1 cellular context compared by ENCODE assay signal in the genomic region with DNA sequence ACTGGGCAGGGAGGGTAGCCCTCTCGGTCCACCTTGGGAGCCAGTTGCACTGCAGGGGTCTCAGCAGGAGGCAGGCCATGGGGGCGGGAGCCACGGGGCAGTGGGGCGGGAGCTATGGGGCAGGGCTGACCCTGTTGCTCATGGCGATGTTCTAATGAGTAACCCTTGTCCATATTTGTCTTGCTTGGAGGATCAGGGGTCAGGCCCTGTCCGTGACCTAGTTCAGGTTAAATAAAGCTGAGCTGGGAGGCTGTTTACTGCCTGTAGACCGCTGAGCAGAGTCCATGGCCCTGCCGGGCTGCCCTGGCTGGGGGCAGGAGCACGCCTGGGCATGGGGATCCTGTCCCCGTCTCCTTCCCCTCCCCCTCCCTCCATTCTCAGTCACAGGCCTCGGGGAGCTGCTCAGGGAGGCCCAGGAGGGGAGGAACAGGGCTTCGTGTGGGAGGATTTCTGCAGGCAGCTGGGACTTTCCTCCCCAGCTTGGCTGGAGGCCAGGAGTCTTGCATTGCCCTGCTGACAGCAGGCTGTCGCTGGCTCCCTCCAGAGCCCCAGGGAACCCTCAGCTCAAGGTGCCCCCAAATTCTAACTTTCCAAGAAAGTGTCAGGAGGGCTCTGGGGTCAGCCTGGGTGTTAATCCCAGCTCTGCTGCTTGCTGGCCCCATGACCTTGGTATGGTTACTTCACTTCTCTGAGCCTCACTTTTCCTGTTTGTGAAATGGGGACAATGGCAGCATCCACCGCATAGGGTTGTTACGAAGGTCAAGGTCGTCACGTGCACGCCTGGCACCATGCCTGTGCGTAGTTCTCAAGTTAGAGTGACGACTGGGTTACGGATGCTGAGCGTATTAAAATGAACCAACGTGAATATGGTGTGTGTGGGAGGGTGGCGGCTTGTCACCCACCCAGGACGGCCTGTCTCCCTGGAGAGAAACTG.
TF ChIP-seq lines count a peak whose summit lies in the region.

No MANE protein-coding gene starts in this region.

TF ChIP-seq in HepG2, 621 proteins besides CTCF, POLR2A, EP300 and RAD21 (continued from another document and continues in another):
- TF ChIP-seq, protein P1, sequence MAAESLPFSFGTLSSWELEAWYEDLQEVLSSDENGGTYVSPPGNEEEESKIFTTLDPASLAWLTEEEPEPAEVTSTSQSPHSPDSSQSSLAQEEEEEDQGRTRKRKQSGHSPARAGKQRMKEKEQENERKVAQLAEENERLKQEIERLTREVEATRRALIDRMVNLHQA (CRISPR knock-in tag; IDR thresholded peaks at IDR 0.05) = no peak
- peak; percentile 25; the same call in 1 of the 2 replicates for TF ChIP-seq SATB2 (CRISPR knock-in tag; IDR thresholded peaks at IDR 0.05)
- TF ChIP-seq ZSCAN29 (CRISPR knock-in tag; conservative IDR thresholded peaks at IDR 0.05) = peak; percentile 73; the same call in 1 of the 2 replicates
- 0 out of 2 replicates have a peak, but pooled peaks have one; percentile 57 for TF ChIP-seq ZNF180 (CRISPR knock-in tag; IDR thresholded peaks at IDR 0.05; ENCODE audit: borderline replicate concordance, low read depth)
- TF ChIP-seq ZSCAN21 (CRISPR knock-in tag; IDR thresholded peaks at IDR 0.05; ENCODE audit: borderline replicate concordance) = peak; percentile 96
- TF ChIP-seq HDAC1 (CRISPR knock-in tag; IDR thresholded peaks at IDR 0.05) = peak; percentile 98
- TF ChIP-seq, protein P2, sequence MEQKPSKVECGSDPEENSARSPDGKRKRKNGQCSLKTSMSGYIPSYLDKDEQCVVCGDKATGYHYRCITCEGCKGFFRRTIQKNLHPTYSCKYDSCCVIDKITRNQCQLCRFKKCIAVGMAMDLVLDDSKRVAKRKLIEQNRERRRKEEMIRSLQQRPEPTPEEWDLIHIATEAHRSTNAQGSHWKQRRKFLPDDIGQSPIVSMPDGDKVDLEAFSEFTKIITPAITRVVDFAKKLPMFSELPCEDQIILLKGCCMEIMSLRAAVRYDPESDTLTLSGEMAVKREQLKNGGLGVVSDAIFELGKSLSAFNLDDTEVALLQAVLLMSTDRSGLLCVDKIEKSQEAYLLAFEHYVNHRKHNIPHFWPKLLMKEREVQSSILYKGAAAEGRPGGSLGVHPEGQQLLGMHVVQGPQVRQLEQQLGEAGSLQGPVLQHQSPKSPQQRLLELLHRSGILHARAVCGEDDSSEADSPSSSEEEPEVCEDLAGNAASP (CRISPR knock-in tag; IDR thresholded peaks at IDR 0.05; ENCODE audit: borderline replicate concordance) = peak; percentile 97
- TF ChIP-seq, protein P3, sequence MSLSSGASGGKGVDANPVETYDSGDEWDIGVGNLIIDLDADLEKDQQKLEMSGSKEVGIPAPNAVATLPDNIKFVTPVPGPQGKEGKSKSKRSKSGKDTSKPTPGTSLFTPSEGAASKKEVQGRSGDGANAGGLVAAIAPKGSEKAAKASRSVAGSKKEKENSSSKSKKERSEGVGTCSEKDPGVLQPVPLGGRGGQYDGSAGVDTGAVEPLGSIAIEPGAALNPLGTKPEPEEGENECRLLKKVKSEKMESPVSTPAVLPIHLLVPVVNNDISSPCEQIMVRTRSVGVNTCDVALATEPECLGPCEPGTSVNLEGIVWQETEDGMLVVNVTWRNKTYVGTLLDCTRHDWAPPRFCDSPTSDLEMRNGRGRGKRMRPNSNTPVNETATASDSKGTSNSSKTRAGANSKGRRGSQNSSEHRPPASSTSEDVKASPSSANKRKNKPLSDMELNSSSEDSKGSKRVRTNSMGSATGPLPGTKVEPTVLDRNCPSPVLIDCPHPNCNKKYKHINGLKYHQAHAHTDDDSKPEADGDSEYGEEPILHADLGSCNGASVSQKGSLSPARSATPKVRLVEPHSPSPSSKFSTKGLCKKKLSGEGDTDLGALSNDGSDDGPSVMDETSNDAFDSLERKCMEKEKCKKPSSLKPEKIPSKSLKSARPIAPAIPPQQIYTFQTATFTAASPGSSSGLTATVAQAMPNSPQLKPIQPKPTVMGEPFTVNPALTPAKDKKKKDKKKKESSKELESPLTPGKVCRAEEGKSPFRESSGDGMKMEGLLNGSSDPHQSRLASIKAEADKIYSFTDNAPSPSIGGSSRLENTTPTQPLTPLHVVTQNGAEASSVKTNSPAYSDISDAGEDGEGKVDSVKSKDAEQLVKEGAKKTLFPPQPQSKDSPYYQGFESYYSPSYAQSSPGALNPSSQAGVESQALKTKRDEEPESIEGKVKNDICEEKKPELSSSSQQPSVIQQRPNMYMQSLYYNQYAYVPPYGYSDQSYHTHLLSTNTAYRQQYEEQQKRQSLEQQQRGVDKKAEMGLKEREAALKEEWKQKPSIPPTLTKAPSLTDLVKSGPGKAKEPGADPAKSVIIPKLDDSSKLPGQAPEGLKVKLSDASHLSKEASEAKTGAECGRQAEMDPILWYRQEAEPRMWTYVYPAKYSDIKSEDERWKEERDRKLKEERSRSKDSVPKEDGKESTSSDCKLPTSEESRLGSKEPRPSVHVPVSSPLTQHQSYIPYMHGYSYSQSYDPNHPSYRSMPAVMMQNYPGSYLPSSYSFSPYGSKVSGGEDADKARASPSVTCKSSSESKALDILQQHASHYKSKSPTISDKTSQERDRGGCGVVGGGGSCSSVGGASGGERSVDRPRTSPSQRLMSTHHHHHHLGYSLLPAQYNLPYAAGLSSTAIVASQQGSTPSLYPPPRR (CRISPR knock-in tag; IDR thresholded peaks at IDR 0.05; ENCODE audit: borderline replicate concordance) = peak; percentile 98
- no peak; the same call in none of the 2 replicates for TF ChIP-seq ZNF547 (CRISPR knock-in tag; IDR thresholded peaks at IDR 0.05)
- peak; percentile 45 for TF ChIP-seq ZMYM4 (CRISPR knock-in tag; IDR thresholded peaks at IDR 0.05)
- peak; percentile 67; the same call in 1 of the 2 replicates for TF ChIP-seq RFXAP (CRISPR knock-in tag; IDR thresholded peaks at IDR 0.05; ENCODE audit: borderline replicate concordance)
- TF ChIP-seq, protein P4, sequence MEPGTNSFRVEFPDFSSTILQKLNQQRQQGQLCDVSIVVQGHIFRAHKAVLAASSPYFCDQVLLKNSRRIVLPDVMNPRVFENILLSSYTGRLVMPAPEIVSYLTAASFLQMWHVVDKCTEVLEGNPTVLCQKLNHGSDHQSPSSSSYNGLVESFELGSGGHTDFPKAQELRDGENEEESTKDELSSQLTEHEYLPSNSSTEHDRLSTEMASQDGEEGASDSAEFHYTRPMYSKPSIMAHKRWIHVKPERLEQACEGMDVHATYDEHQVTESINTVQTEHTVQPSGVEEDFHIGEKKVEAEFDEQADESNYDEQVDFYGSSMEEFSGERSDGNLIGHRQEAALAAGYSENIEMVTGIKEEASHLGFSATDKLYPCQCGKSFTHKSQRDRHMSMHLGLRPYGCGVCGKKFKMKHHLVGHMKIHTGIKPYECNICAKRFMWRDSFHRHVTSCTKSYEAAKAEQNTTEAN (CRISPR knock-in tag; conservative IDR thresholded peaks at IDR 0.05) = peak; percentile 84
- TF ChIP-seq, protein P5, sequence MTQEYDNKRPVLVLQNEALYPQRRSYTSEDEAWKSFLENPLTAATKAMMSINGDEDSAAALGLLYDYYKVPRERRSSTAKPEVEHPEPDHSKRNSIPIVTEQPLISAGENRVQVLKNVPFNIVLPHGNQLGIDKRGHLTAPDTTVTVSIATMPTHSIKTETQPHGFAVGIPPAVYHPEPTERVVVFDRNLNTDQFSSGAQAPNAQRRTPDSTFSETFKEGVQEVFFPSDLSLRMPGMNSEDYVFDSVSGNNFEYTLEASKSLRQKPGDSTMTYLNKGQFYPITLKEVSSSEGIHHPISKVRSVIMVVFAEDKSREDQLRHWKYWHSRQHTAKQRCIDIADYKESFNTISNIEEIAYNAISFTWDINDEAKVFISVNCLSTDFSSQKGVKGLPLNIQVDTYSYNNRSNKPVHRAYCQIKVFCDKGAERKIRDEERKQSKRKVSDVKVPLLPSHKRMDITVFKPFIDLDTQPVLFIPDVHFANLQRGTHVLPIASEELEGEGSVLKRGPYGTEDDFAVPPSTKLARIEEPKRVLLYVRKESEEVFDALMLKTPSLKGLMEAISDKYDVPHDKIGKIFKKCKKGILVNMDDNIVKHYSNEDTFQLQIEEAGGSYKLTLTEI (CRISPR knock-in tag; conservative IDR thresholded peaks at IDR 0.05) = no peak
- TF ChIP-seq ZNF20 (CRISPR knock-in tag; IDR thresholded peaks at IDR 0.05) = no peak
- TF ChIP-seq, protein P6, sequence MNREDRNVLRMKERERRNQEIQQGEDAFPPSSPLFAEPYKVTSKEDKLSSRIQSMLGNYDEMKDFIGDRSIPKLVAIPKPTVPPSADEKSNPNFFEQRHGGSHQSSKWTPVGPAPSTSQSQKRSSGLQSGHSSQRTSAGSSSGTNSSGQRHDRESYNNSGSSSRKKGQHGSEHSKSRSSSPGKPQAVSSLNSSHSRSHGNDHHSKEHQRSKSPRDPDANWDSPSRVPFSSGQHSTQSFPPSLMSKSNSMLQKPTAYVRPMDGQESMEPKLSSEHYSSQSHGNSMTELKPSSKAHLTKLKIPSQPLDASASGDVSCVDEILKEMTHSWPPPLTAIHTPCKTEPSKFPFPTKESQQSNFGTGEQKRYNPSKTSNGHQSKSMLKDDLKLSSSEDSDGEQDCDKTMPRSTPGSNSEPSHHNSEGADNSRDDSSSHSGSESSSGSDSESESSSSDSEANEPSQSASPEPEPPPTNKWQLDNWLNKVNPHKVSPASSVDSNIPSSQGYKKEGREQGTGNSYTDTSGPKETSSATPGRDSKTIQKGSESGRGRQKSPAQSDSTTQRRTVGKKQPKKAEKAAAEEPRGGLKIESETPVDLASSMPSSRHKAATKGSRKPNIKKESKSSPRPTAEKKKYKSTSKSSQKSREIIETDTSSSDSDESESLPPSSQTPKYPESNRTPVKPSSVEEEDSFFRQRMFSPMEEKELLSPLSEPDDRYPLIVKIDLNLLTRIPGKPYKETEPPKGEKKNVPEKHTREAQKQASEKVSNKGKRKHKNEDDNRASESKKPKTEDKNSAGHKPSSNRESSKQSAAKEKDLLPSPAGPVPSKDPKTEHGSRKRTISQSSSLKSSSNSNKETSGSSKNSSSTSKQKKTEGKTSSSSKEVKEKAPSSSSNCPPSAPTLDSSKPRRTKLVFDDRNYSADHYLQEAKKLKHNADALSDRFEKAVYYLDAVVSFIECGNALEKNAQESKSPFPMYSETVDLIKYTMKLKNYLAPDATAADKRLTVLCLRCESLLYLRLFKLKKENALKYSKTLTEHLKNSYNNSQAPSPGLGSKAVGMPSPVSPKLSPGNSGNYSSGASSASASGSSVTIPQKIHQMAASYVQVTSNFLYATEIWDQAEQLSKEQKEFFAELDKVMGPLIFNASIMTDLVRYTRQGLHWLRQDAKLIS (CRISPR knock-in tag; IDR thresholded peaks at IDR 0.05) = no peak
- no peak for TF ChIP-seq GTF3A (CRISPR knock-in tag; conservative IDR thresholded peaks at IDR 0.05)
- peak; percentile 43 for TF ChIP-seq ZFY (CRISPR knock-in tag; IDR thresholded peaks at IDR 0.05)
- TF ChIP-seq, protein P7, sequence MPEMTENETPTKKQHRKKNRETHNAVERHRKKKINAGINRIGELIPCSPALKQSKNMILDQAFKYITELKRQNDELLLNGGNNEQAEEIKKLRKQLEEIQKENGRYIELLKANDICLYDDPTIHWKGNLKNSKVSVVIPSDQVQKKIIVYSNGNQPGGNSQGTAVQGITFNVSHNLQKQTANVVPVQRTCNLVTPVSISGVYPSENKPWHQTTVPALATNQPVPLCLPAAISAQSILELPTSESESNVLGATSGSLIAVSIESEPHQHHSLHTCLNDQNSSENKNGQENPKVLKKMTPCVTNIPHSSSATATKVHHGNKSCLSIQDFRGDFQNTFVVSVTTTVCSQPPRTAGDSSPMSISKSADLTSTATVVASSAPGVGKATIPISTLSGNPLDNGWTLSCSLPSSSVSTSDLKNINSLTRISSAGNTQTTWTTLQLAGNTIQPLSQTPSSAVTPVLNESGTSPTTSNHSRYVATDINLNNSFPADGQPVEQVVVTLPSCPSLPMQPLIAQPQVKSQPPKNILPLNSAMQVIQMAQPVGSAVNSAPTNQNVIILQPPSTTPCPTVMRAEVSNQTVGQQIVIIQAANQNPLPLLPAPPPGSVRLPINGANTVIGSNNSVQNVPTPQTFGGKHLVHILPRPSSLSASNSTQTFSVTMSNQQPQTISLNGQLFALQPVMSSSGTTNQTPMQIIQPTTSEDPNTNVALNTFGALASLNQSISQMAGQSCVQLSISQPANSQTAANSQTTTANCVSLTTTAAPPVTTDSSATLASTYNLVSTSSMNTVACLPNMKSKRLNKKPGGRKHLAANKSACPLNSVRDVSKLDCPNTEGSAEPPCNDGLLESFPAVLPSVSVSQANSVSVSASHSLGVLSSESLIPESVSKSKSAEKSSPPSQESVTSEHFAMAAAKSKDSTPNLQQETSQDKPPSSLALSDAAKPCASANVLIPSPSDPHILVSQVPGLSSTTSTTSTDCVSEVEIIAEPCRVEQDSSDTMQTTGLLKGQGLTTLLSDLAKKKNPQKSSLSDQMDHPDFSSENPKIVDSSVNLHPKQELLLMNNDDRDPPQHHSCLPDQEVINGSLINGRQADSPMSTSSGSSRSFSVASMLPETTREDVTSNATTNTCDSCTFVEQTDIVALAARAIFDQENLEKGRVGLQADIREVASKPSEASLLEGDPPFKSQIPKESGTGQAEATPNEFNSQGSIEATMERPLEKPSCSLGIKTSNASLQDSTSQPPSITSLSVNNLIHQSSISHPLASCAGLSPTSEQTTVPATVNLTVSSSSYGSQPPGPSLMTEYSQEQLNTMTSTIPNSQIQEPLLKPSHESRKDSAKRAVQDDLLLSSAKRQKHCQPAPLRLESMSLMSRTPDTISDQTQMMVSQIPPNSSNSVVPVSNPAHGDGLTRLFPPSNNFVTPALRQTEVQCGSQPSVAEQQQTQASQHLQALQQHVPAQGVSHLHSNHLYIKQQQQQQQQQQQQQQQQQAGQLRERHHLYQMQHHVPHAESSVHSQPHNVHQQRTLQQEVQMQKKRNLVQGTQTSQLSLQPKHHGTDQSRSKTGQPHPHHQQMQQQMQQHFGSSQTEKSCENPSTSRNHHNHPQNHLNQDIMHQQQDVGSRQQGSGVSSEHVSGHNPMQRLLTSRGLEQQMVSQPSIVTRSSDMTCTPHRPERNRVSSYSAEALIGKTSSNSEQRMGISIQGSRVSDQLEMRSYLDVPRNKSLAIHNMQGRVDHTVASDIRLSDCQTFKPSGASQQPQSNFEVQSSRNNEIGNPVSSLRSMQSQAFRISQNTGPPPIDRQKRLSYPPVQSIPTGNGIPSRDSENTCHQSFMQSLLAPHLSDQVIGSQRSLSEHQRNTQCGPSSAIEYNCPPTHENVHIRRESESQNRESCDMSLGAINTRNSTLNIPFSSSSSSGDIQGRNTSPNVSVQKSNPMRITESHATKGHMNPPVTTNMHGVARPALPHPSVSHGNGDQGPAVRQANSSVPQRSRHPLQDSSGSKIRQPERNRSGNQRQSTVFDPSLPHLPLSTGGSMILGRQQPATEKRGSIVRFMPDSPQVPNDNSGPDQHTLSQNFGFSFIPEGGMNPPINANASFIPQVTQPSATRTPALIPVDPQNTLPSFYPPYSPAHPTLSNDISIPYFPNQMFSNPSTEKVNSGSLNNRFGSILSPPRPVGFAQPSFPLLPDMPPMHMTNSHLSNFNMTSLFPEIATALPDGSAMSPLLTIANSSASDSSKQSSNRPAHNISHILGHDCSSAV (CRISPR knock-in tag; IDR thresholded peaks at IDR 0.05; ENCODE audit: borderline replicate concordance) = no peak
- TF ChIP-seq, protein P8, sequence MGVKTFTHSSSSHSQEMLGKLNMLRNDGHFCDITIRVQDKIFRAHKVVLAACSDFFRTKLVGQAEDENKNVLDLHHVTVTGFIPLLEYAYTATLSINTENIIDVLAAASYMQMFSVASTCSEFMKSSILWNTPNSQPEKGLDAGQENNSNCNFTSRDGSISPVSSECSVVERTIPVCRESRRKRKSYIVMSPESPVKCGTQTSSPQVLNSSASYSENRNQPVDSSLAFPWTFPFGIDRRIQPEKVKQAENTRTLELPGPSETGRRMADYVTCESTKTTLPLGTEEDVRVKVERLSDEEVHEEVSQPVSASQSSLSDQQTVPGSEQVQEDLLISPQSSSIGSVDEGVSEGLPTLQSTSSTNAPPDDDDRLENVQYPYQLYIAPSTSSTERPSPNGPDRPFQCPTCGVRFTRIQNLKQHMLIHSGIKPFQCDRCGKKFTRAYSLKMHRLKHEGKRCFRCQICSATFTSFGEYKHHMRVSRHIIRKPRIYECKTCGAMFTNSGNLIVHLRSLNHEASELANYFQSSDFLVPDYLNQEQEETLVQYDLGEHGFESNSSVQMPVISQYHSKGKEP (CRISPR knock-in tag; IDR thresholded peaks at IDR 0.05) = no peak; the same call in 1 of the 2 replicates
- peak; percentile 87 for TF ChIP-seq MYC (CRISPR knock-in tag; IDR thresholded peaks at IDR 0.05; ENCODE audit: borderline replicate concordance)
- TF ChIP-seq TEAD2 (CRISPR knock-in tag; IDR thresholded peaks at IDR 0.05) = no peak
